ENCODE assay signal across 16 cellular contexts in the genomic region with DNA sequence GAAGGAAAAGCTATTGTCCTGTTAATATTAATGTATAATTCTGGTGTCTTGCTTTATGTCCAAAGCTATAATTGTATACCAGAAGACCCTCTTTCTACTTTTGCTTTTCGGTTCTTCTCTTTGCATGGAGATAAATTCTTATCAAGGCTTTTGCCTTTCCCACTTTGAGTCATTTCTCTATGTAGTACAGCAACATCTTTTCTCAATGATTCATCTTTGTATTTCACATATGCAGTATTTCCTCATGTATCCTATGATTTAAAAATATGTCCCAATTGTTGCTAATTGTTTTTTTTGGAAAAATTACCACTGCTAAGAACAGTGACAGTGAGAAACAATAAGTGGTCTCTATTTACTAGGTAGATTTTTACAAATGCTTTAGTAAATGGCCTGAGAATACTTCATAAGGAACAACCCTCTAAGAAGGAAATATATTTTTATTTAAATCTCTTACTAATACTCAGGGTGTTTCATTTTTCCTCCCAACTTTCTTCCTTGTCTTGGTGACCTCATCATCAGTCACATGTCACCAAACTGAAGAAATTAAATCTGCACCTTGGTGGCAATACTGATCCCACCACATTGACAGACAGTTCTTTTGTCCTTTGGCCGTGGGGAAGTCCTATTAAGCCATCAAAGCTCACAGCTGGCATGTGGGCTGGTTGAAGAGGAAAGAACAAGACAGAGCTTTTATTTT.
DNase-seq lines count a peak whose midpoint lies in the region; ATAC-seq and TF ChIP-seq lines count a peak whose summit lies in the region.
"Had no signal": no experiment of that assay in that cellular context is flagged by ENCODE, and none has a peak within 500 bp of the region (broad histone marks: within the 10 kb centered on the region; RNA-seq: fewer than 3 reads in every experiment).

No MANE protein-coding gene starts in this region.

- in situ Hi-C loops in brain microvascular endothelial cell (cut with HindIII; ENCODE audit: low pct_ligation_motif_present, low sequenced_read_pairs) = no loop called here

- no peaks in the 10 kb centered on the region for H3K36me3 ChIP-seq in brain microvascular endothelial cell (replicated peaks)
- H3K36me3 ChIP-seq: BLaER1 treated with 17β-estradiol and CSF1 and Interleukin-3, amounts not matched to agents 10 nM and 100 nM; pancreas had no signal

- no peak for ATAC-seq in left ventricle myocardium superior
- ATAC-seq in HG02588 (IDR thresholded peaks at IDR 0.05; ENCODE audit: unreplicated experiment) = no peak
- ATAC-seq: activated T-helper 17 cell treated with anti-CD3 and anti-CD28 coated beads, Interleukin-2, amount 50 U/mL, for 72 hours; stimulated activated effector memory CD8-positive, alpha-beta T cell treated with anti-CD3 and anti-CD28 coated beads, Interleukin-12 subunit alpha, Interleukin-12 subunit beta, amount 100 ng/mL, for 72 hours had no signal

- TF ChIP-seq CTCF in AG10803 (conservative IDR thresholded peaks at IDR 0.05; ENCODE audit: low read length) = no peak
- no peak for TF ChIP-seq CTCF in brain microvascular endothelial cell (IDR thresholded peaks at IDR 0.05; ENCODE audit: low read depth, low read length, missing control alignments)

- DNase-seq in AG10803 (ENCODE audit: low read depth) (peak; percentile 57), HT1080 (ENCODE audit: low read depth) (peak; percentile 55), brain microvascular endothelial cell (peak; percentile 38), kidney glomerular epithelial cell (lab: John Stamatoyannopoulos, UW) (peak; percentile 73), left ventricle myocardium superior (no peak), hippocampal formation (lab: John Stamatoyannopoulos, UW) (no peak)
- no peak for DNase-seq in central memory CD4-positive, alpha-beta T cell
- DNase-seq: activated CD4-positive, alpha-beta T cell treated with anti-CD3 and anti-CD28 coated beads for 1 hour; cerebellar nuclear complex; NCI-H1436 treated with DMSO at 0.1 percent for 48 hours; pancreas; SW 1271 had no signal

- H3K27ac ChIP-seq in brain microvascular endothelial cell = peak overlapping the region; percentile 93
- H3K27ac ChIP-seq: BLaER1 treated with 17β-estradiol and CSF1 and Interleukin-3, amounts not matched to agents 10 nM and 100 nM; pancreas had no signal

- intact Hi-C loops in left ventricle myocardium superior (cut with micrococcal nuclease) = no loop called here

- H3K27me3 ChIP-seq in brain microvascular endothelial cell (replicated peaks) = no peaks in the 10 kb centered on the region
- H3K27me3 ChIP-seq: BLaER1 treated with 17β-estradiol and CSF1 and Interleukin-3, amounts not matched to agents 10 nM and 100 nM; pancreas had no signal

- H3K4me3 ChIP-seq in AG10803 (ENCODE audit: low read length) (no peak overlapping the region), brain microvascular endothelial cell (ENCODE audit: low read depth, low read length) (no peak overlapping the region)
- H3K4me3 ChIP-seq: BLaER1 treated with 17β-estradiol and CSF1 and Interleukin-3, amounts not matched to agents 10 nM and 100 nM; pancreas had no signal

Comparison
In these comparisons a context has a peak if more than half of its experiments do, and no peak if none do; other contexts are left out.
1. DNase-seq: peak in AG10803 (single experiment), HT1080 (single experiment), brain microvascular endothelial cell (single experiment) and kidney glomerular epithelial cell (single experiment); none in left ventricle myocardium superior (single experiment), hippocampal formation (0 of 2) and central memory CD4-positive, alpha-beta T cell (single experiment).